In the genomic region with DNA sequence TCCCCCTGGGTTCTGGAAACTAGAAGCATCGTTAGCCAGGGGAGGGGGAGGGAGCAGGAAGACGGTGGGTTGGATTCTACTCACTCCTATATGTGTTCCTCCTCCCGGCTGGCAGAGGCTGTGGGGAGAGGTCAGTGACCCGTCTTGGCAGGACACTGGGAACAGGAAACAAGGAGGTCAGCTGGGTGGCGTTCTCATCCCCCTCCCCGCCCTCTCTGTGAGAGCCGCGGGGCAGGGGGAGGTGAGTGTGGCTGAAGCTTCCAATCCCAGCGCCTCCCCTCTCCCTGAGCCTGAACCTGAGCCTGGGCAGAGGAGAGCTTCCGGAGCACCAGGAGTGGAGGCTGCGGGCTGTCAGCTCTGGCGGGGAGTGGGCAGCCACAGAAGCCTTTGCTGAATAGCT, we compare ENCODE assay signal across 13 cellular contexts. TPM values are rescaled to one million over a fixed set of nuclear protein-coding genes. Genes with fewer than 3 reads are reported as not detected.
A peak's percentile ranks its signal among the peaks of the same experiment; 100 is the strongest.
DNase-seq lines count a peak whose midpoint lies in the region; ATAC-seq and TF ChIP-seq lines count a peak whose summit lies in the region.
"Had no signal": no experiment of that assay in that cellular context is flagged by ENCODE, and none has a peak within 500 bp of the region (broad histone marks: within the 10 kb centered on the region; RNA-seq: fewer than 3 reads in every experiment).

No MANE protein-coding gene starts in this region.

- no peak overlapping the region for H3K4ac ChIP-seq in mesendoderm (ENCODE audit: low read depth, low read length)

- POLR2A ChIA-PET in activated CD8-positive, alpha-beta T cell treated with anti-CD3 and anti-CD28 coated beads for 36 hours (lab: Charles Lee): no interaction called here

- H3K4me1 ChIP-seq in mesendoderm (ENCODE audit: control insufficient read depth, low read depth, low read length) (peaks cover 2% of the 10 kb centered on the region), thymus (ENCODE audit: control insufficient read depth, insufficient read depth, low read length) (peaks cover 17% of the 10 kb centered on the region)

- H2AK5ac ChIP-seq in mesendoderm (ENCODE audit: low read length): no peak overlapping the region

- no peak overlapping the region for H2BK15ac ChIP-seq in mesendoderm (replicated peaks; ENCODE audit: low read depth)

- ATAC-seq in activated CD8-positive, alpha-beta T cell treated with anti-CD3 and anti-CD28 coated beads for 36 hours: no peak

- WGBS in mesendoderm (ENCODE audit: extremely low coverage, insufficient coverage, low lambda C conversion rate): no CpG with 5 or more reads among the region's 12 CpGs
- 70% methylated on average over 12 of the region's 12 CpGs for WGBS in thymus

- no peak overlapping the region for H2BK5ac ChIP-seq in mesendoderm (ENCODE audit: low read length)

- H3K23ac ChIP-seq in mesendoderm (ENCODE audit: low read length): no peak overlapping the region

- H3K36me3 Mint-ChIP-seq in activated CD8-positive, alpha-beta T cell treated with anti-CD3 and anti-CD28 coated beads for 36 hours (ENCODE audit: low read depth): peaks cover 3% of the 10 kb centered on the region
- H3K36me3 Mint-ChIP-seq: activated naive CD8-positive, alpha-beta T cell treated with anti-CD3 and anti-CD28 coated beads, Interleukin-2, amount 10 ng/mL, durations not matched to agents 7 days and 5 days had no signal

- no peak overlapping the region for H3K27ac ChIP-seq in mesendoderm (ENCODE audit: low read depth, low read length)
- H3K27ac ChIP-seq in thymus (ENCODE audit: low read depth): peak overlapping the region; percentile 1
- H3K27ac ChIP-seq: neutrophil had no signal

- CTCF ChIA-PET in activated CD8-positive, alpha-beta T cell treated with anti-CD3 and anti-CD28 coated beads for 36 hours (lab: Charles Lee): interaction anchor here (0.9 to 2.8 kb wide), 7 partner anchors 9 to 421 kb away, joined by 3 to 16 read pairs (median 8); no protein-coding TSS in a partner anchor

- no peak overlapping the region for H4K5ac ChIP-seq in mesendoderm (ENCODE audit: low read length)

- H3K9ac ChIP-seq in mesendoderm (ENCODE audit: low read length): peak overlapping the region; percentile 1

- H4K8ac ChIP-seq in mesendoderm (ENCODE audit: low read depth, low read length): no peak overlapping the region

- H3K4me2 ChIP-seq in mesendoderm (ENCODE audit: low read length): no peak overlapping the region

- no peaks in the 10 kb centered on the region for H3K9me3 ChIP-seq in thymus (ENCODE audit: control insufficient read depth)

- no peaks in the 10 kb centered on the region for H3K79me2 ChIP-seq in mesendoderm (ENCODE audit: control insufficient read depth, insufficient read depth, low read length)

- H3K9me3 Mint-ChIP-seq in activated CD8-positive, alpha-beta T cell treated with anti-CD3 and anti-CD28 coated beads for 36 hours: peaks cover 5% of the 10 kb centered on the region
- H3K9me3 Mint-ChIP-seq: activated naive CD8-positive, alpha-beta T cell treated with anti-CD3 and anti-CD28 coated beads, Interleukin-2, amount 10 ng/mL, durations not matched to agents 7 days and 5 days had no signal

- H3K4me3 ChIP-seq in fibroblast of villous mesenchyme (ENCODE audit: low read depth, low read length) (no peak overlapping the region), mesendoderm (ENCODE audit: low read length) (no peak overlapping the region), thymus (ENCODE audit: low read length) (no peak overlapping the region)

- no peak overlapping the region for H3K18ac ChIP-seq in mesendoderm (ENCODE audit: low read length)

- intact Hi-C loops in activated CD8-positive, alpha-beta T cell treated with anti-CD3 and anti-CD28 coated beads for 36 hours (cut with micrococcal nuclease): no loop called here

- H3K27me3 ChIP-seq in mesendoderm (ENCODE audit: insufficient read depth, low read length, poor library complexity) (no peaks in the 10 kb centered on the region), thymus (ENCODE audit: control insufficient read depth, insufficient read depth) (no peaks in the 10 kb centered on the region)

- no peaks in the 10 kb centered on the region for H3K79me1 ChIP-seq in mesendoderm (ENCODE audit: low read length)

- no peak overlapping the region for H3K4me3 Mint-ChIP-seq in activated CD8-positive, alpha-beta T cell treated with anti-CD3 and anti-CD28 coated beads for 36 hours
- H3K4me3 Mint-ChIP-seq: activated naive CD8-positive, alpha-beta T cell treated with anti-CD3 and anti-CD28 coated beads, Interleukin-2, amount 10 ng/mL, durations not matched to agents 7 days and 5 days had no signal

- H3K36me3 ChIP-seq in mesendoderm (ENCODE audit: control insufficient read depth, insufficient read depth, low read length) (no peaks in the 10 kb centered on the region), thymus (ENCODE audit: control insufficient read depth, insufficient read depth) (no peaks in the 10 kb centered on the region)
- H3K36me3 ChIP-seq: neutrophil had no signal

- peaks cover 1% of the 10 kb centered on the region for H3K27me3 Mint-ChIP-seq in activated CD8-positive, alpha-beta T cell treated with anti-CD3 and anti-CD28 coated beads for 36 hours

- DNase-seq in NCI-H69 (lab: John Stamatoyannopoulos, UW): peak; percentile 43
- DNase-seq in fibroblast of villous mesenchyme (ENCODE audit: low read depth): peak; percentile 63
- peak; percentile 53 for DNase-seq in mesendoderm
- DNase-seq in activated CD8-positive, alpha-beta T cell treated with anti-CD3 and anti-CD28 coated beads for 36 hours: no peak
- DNase-seq in GM19238 (ENCODE audit: insufficient read length, low spot score): no peak
- no peak for DNase-seq in DMS 273 (lab: John Stamatoyannopoulos, UW; ENCODE audit: unreplicated experiment)
- no peak for DNase-seq in NOMO-1 (lab: John Stamatoyannopoulos, UW; ENCODE audit: unreplicated experiment in 2 of 2)
- DNase-seq: activated naive CD8-positive, alpha-beta T cell treated with anti-CD3 and anti-CD28 coated beads, Interleukin-2, amount 10 ng/mL, durations not matched to agents 7 days and 5 days; COR-L47; effector memory CD4-positive, alpha-beta T cell; NCI-H82 had no signal

- H3K56ac ChIP-seq in mesendoderm (ENCODE audit: low read length): peak overlapping the region; percentile 22

- H3K27ac Mint-ChIP-seq in activated CD8-positive, alpha-beta T cell treated with anti-CD3 and anti-CD28 coated beads for 36 hours: no peak overlapping the region
- H3K27ac Mint-ChIP-seq: activated naive CD8-positive, alpha-beta T cell treated with anti-CD3 and anti-CD28 coated beads, Interleukin-2, amount 10 ng/mL, durations not matched to agents 7 days and 5 days had no signal

- peaks cover 7% of the 10 kb centered on the region for H3K4me1 Mint-ChIP-seq in activated CD8-positive, alpha-beta T cell treated with anti-CD3 and anti-CD28 coated beads for 36 hours (ENCODE audit: low read depth)
- H3K4me1 Mint-ChIP-seq: activated naive CD8-positive, alpha-beta T cell treated with anti-CD3 and anti-CD28 coated beads, Interleukin-2, amount 10 ng/mL, durations not matched to agents 7 days and 5 days had no signal

- H2BK120ac ChIP-seq in mesendoderm (ENCODE audit: low read depth, low read length): no peak overlapping the region

- no peak for TF ChIP-seq CTCF in fibroblast of villous mesenchyme (IDR thresholded peaks at IDR 0.05; ENCODE audit: insufficient read depth, low read depth, low read length)
- no peak for TF ChIP-seq CTCF in activated CD8-positive, alpha-beta T cell treated with anti-CD3 and anti-CD28 coated beads for 36 hours (IDR thresholded peaks at IDR 0.05)

RNA-seq across cellular contexts. Expression of a gene that starts 12.5 kb away (rescaled TPM):
- total RNA-seq in fibroblast of villous mesenchyme: 0.43 and 1.3 TPM in 2 replicates
- polyA plus RNA-seq in mesendoderm (2013, experiment 1 of 2): 3.7 TPM
- 4.0 TPM for polyA plus RNA-seq in mesendoderm (2013, experiment 2 of 2)
- polyA plus RNA-seq in thymus: 14.3 TPM
- total RNA-seq in activated CD8-positive, alpha-beta T cell treated with anti-CD3 and anti-CD28 coated beads for 36 hours: 1 to 10 TPM; 1.2 to 2.0 TPM
- total RNA-seq: activated naive CD8-positive, alpha-beta T cell treated with anti-CD3 and anti-CD28 coated beads, Interleukin-2, amount 10 ng/mL, durations not matched to agents 7 days and 5 days had no signal

RNA-seq across cellular contexts. Expression of a gene that starts 22.0 kb away (rescaled TPM):
- total RNA-seq in fibroblast of villous mesenchyme: not detected in 2 replicates
- polyA plus RNA-seq in mesendoderm (2013, experiment 1 of 2): 0.03 TPM
- 0.03 TPM for polyA plus RNA-seq in mesendoderm (2013, experiment 2 of 2)
- polyA plus RNA-seq in thymus: 26.7 TPM
- 1 to 10 TPM; 2.2 to 2.4 TPM for total RNA-seq in activated CD8-positive, alpha-beta T cell treated with anti-CD3 and anti-CD28 coated beads for 36 hours

Comparison
In these comparisons a context has a peak if more than half of its experiments do, and no peak if none do; other contexts are left out.
1. DNase-seq: peak in NCI-H69 (single experiment), fibroblast of villous mesenchyme (single experiment) and mesendoderm (single experiment); none in activated CD8-positive, alpha-beta T cell treated with anti-CD3 and anti-CD28 coated beads for 36 hours (single experiment), GM19238 (single experiment), DMS 273 (single experiment) and NOMO-1 (0 of 2).